In the genomic region with DNA sequence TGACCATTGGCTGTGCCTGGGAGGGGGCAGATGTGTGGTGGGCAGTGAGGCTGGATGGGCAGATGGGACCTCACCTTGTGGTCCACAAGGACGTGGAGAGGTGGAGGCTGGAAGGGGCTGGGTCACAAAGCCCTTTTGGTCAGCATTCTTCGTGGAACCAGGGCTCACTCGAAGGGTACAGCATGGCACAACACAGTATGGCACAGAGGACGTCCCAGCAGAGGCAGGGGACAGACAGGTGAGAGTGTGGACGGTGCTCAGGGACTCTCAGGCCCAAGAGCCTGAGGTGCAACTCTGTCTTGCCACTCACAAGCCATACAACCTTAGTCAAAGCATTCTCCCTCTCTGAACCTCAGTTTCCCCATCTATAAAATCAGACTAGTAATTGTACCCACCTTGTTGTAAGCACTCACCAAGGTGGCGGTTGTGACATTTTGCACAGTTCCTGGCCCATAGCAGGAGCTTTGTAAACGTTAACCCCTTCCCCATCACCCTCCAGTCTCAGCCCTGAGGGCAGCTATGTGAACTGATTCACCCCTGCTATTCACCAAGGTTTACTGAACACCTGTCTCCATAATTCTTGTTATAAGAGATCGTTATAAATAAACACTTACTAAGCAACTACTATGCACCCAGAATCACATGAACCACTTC, we compare ENCODE assay signal across 15 cellular contexts. TPM values are rescaled to one million over a fixed set of nuclear protein-coding genes. Genes with fewer than 3 reads are reported as not detected.
DNase-seq lines count a peak whose midpoint lies in the region; ATAC-seq, FAIRE-seq and TF ChIP-seq lines count a peak whose summit lies in the region.
"Had no signal": no experiment of that assay in that cellular context is flagged by ENCODE, and none has a peak within 500 bp of the region (broad histone marks: within the 10 kb centered on the region; RNA-seq: fewer than 3 reads in every experiment).

No MANE protein-coding gene starts in this region.

- WGBS in small intestine, 3 donors = 59 to 74% (median 70%) methylated on average over 8 of the region's 8 CpGs

- peak overlapping the region; percentile 82 to 86 for H3K27ac ChIP-seq in kidney (ENCODE audit: low read depth in 2 of 2, low read length in 2 of 2)
- peak overlapping the region; percentile 84 to 89 for H3K27ac ChIP-seq in small intestine (ENCODE audit: low read depth in 1 of 2, low read length in 1 of 2)

- peak overlapping the region; percentile 72 for H3K27ac Mint-ChIP-seq in Caco-2 (ENCODE audit: unreplicated experiment)
- no peak overlapping the region for H3K27ac Mint-ChIP-seq in activated CD4-positive, alpha-beta T cell treated with anti-CD3 and anti-CD28 coated beads for 36 hours
- H3K27ac Mint-ChIP-seq: CD14-positive monocyte had no signal

- H3K27me3 ChIP-seq in Caco-2 (replicated peaks; ENCODE audit: control insufficient read depth, insufficient read depth, low read length) = no peaks in the 10 kb centered on the region
- H3K27me3 ChIP-seq in small intestine (ENCODE audit: control insufficient read depth in 2 of 2, insufficient read depth in 2 of 2, low read length in 2 of 2) = no peaks in the 10 kb centered on the region

- H3K9ac ChIP-seq in kidney (ENCODE audit: low read length in 2 of 2) = peak overlapping the region in 1 of 2 donors; percentile 53

- peaks cover 51% of the 10 kb centered on the region for H3K4me1 Mint-ChIP-seq in Caco-2 (ENCODE audit: low read depth, unreplicated experiment)
- peaks cover 16% of the 10 kb centered on the region for H3K4me1 Mint-ChIP-seq in activated CD4-positive, alpha-beta T cell treated with anti-CD3 and anti-CD28 coated beads for 36 hours

- TF ChIP-seq CTCF in Caco-2 (IDR thresholded peaks at IDR 0.05; ENCODE audit: insufficient read depth in 1 of 2, low read depth in 1 of 2, low read length in 1 of 2, severe bottlenecking in 1 of 2, unreplicated experiment in 1 of 2) = no peak
- no peak for TF ChIP-seq CTCF in kidney (IDR thresholded peaks at IDR 0.05; ENCODE audit: borderline replicate concordance, extremely low read depth, insufficient read depth)

- no peak for ATAC-seq in HG02610 (IDR thresholded peaks at IDR 0.05; ENCODE audit: unreplicated experiment)
- ATAC-seq in HG03108 (IDR thresholded peaks at IDR 0.05; ENCODE audit: unreplicated experiment) = no peak
- ATAC-seq in activated CD4-positive, alpha-beta T cell treated with anti-CD3 and anti-CD28 coated beads for 36 hours = no peak
- ATAC-seq: activated CD4-positive, CD25-positive, alpha-beta regulatory T cell treated with anti-CD3 and anti-CD28 coated beads, Interleukin-2, amount 50 U/mL, for 24 hours had no signal

- H3K4me1 ChIP-seq in Caco-2 (peaks cover 52% of the 10 kb centered on the region), kidney (ENCODE audit: control insufficient read depth in 1 of 2, insufficient read depth in 1 of 2, low read depth in 1 of 2, low read length in 2 of 2) (peaks cover 47 to 49% of the 10 kb centered on the region in 2 donors), small intestine (ENCODE audit: control insufficient read depth in 2 of 2, insufficient read depth in 1 of 2, low read depth in 1 of 2, low read length in 1 of 2) (peaks cover 14 to 23% of the 10 kb centered on the region in 2 donors)

- H3K9me3 ChIP-seq in Caco-2 (peaks cover 7% of the 10 kb centered on the region), kidney (ENCODE audit: control insufficient read depth in 1 of 2, low read length in 2 of 2) (peaks cover 0 to 4% of the 10 kb centered on the region in 2 donors), small intestine (ENCODE audit: control insufficient read depth, low read depth) (no peaks in the 10 kb centered on the region)

- CTCF ChIA-PET in Caco-2 (lab: Charles Lee) = interaction anchor here (0.6 to 2.1 kb wide), 5 partner anchors 10 to 50 kb away, joined by 3 to 18 read pairs (median 4); no protein-coding TSS in a partner anchor
- CTCF ChIA-PET in activated CD4-positive, alpha-beta T cell treated with anti-CD3 and anti-CD28 coated beads for 36 hours (lab: Charles Lee) = interaction anchor here (1.2 kb wide), 1 partner anchor 49 kb away, joined by 3 read pairs; no protein-coding TSS in a partner anchor

- FAIRE-seq in kidney (lab: Jason Lieb, UNC) (no peak), small intestine (lab: Jason Lieb, UNC) (no peak)

- intact Hi-C loops in Caco-2 (cut with micrococcal nuclease; ENCODE audit: unreplicated experiment) = loop anchor here (1.0 to 2.0 kb wide), 2 partner anchors 13 to 27 kb away; no protein-coding TSS in a partner anchor
- intact Hi-C loops in kidney (cut with DNase I) = no loop called here
- intact Hi-C loops in activated CD4-positive, alpha-beta T cell treated with anti-CD3 and anti-CD28 coated beads for 36 hours (cut with DNase I, micrococcal nuclease) = no loop called here

- peaks cover 11% of the 10 kb centered on the region for H3K36me3 Mint-ChIP-seq in Caco-2 (ENCODE audit: insufficient read depth, unreplicated experiment)
- H3K36me3 Mint-ChIP-seq in activated CD4-positive, alpha-beta T cell treated with anti-CD3 and anti-CD28 coated beads for 36 hours (ENCODE audit: low read depth) = peaks cover 2% of the 10 kb centered on the region

- POLR2A ChIA-PET in Caco-2 (lab: Charles Lee) = interaction anchor here (1.2 to 1.9 kb wide), 3 partner anchors 10 to 13 kb away, joined by 3 to 8 read pairs (median 5); a partner anchor contains a TSS
- POLR2A ChIA-PET in activated CD4-positive, alpha-beta T cell treated with anti-CD3 and anti-CD28 coated beads for 36 hours (lab: Charles Lee) = no interaction called here

- TSS peak; percentile 33 for BruUV-seq in Caco-2 (replicated peaks; lab: Mats Ljungman, UMichigan)

- H3K36me3 ChIP-seq in Caco-2 (ENCODE audit: control insufficient read depth, insufficient read depth, low read length) (no peaks in the 10 kb centered on the region), kidney (ENCODE audit: control insufficient read depth in 1 of 2, insufficient read depth in 2 of 2, low read length in 2 of 2) (no peaks in the 10 kb centered on the region), small intestine (ENCODE audit: control insufficient read depth in 2 of 2, insufficient read depth in 2 of 2, low read length in 2 of 2) (no peaks in the 10 kb centered on the region)

- H3K4me3 Mint-ChIP-seq in Caco-2 (ENCODE audit: unreplicated experiment) = peak overlapping the region; percentile 6
- no peak overlapping the region for H3K4me3 Mint-ChIP-seq in activated CD4-positive, alpha-beta T cell treated with anti-CD3 and anti-CD28 coated beads for 36 hours

- H3K4me3 ChIP-seq in Caco-2 (ENCODE audit: low read depth, low read length) (no peak overlapping the region), kidney (ENCODE audit: low read length in 2 of 2) (peak overlapping the region in 1 of 2 donors; percentile 10), small intestine (ENCODE audit: low read depth in 1 of 2, low read length in 2 of 2) (no peak overlapping the region)

- H3K9me3 Mint-ChIP-seq in Caco-2 (ENCODE audit: unreplicated experiment) = peaks cover 15% of the 10 kb centered on the region
- H3K9me3 Mint-ChIP-seq in activated CD4-positive, alpha-beta T cell treated with anti-CD3 and anti-CD28 coated beads for 36 hours (ENCODE audit: low read depth) = peaks cover 4% of the 10 kb centered on the region

- DNase-seq in Caco-2 (no peak), RPMI8226 (peak; percentile 46), kidney (no peak), small intestine (no peak), LoVo (ENCODE audit: low spot score) (no peak)
- DNase-seq in activated CD4-positive, alpha-beta T cell treated with anti-CD3 and anti-CD28 coated beads for 36 hours = no peak
- DNase-seq: central memory CD4-positive, alpha-beta T cell; GF-D8; MV-4-11; stimulated activated CD4-positive, alpha-beta T cell treated with anti-CD3 and anti-CD28 coated beads, Interleukin-15, amount 100 ng/mL, for 24 hours; stimulated activated CD8-positive, alpha-beta memory T cell treated with anti-CD3 and anti-CD28 coated beads, Interleukin-4, amount 100 ng/mL, for 48 hours had no signal

- H3K27me3 Mint-ChIP-seq in Caco-2 (ENCODE audit: insufficient read depth, unreplicated experiment) = no peaks in the 10 kb centered on the region
- H3K27me3 Mint-ChIP-seq in activated CD4-positive, alpha-beta T cell treated with anti-CD3 and anti-CD28 coated beads for 36 hours = no peaks in the 10 kb centered on the region

RNA-seq across cellular contexts. Expression of a gene that starts 11.6 kb away (rescaled TPM):
- 38.6 and 40.6 TPM in 2 replicates for total RNA-seq in Caco-2 (2022)
- total RNA-seq in kidney = 27.3 TPM
- polyA plus RNA-seq in kidney (ENCODE audit: insufficient read depth, low read depth, low replicate concordance) = 41.0 TPM
- 10 to 100 TPM; 21.9 to 42.7 (median 22.8) TPM for polyA plus RNA-seq in small intestine
- total RNA-seq in activated CD4-positive, alpha-beta T cell treated with anti-CD3 and anti-CD28 coated beads for 36 hours = 1 to 10 TPM; 8.0 to 8.3 TPM
- polyA plus RNA-seq: CD14-positive monocyte had no signal
